In the genomic region with DNA sequence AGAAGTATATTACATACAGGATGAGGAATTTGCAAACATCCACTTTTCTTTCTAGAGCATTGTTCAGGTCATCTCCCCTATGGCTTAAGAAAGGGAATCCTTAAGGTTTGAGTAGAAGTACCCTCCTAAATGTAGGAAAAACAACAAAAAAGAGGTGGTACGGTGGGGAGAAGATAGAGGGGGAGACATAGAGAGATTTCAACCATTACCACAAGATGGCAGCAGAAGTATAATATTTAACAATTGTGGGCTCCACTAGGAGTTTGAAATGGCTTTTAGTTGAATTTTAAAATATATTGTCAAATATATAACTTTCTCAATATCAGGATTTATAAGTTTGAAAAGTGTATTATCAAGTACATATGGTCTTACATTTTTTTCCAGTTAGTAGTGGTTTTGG, we compare ENCODE assay signal across 8 cellular contexts.
DNase-seq lines count a peak whose midpoint lies in the region; ATAC-seq and TF ChIP-seq lines count a peak whose summit lies in the region.

No MANE protein-coding gene starts in this region.

- H3K36me3 Mint-ChIP-seq in activated CD4-positive, alpha-beta T cell treated with anti-CD3 and anti-CD28 coated beads, Interleukin-2, amount 10 ng/mL, durations not matched to agents 7 days and 5 days (ENCODE audit: low read depth): no peaks in the 10 kb centered on the region

- TF ChIP-seq EP300 in stomach (IDR thresholded peaks at IDR 0.05): no peak

- no peak overlapping the region for H3K4me3 ChIP-seq in stomach

- peak; percentile 69 for ATAC-seq in GM21723 (IDR thresholded peaks at IDR 0.05; ENCODE audit: unreplicated experiment)
- no peak for ATAC-seq in stimulated activated naive CD8-positive, alpha-beta T cell treated with anti-CD3 and anti-CD28 coated beads, Interleukin-15, Interleukin-2, amounts not matched to agents 100 U/mL and 50 U/mL, for 24 hours

- H3K27ac Mint-ChIP-seq in activated CD4-positive, alpha-beta T cell treated with anti-CD3 and anti-CD28 coated beads, Interleukin-2, amount 10 ng/mL, durations not matched to agents 7 days and 5 days: no peak overlapping the region

- WGBS in stomach, 5 donors: 3 to 12% (median 7%) methylated on average over 1 of the region's 1 CpG

- peaks cover 7% of the 10 kb centered on the region for H3K27me3 Mint-ChIP-seq in activated CD4-positive, alpha-beta T cell treated with anti-CD3 and anti-CD28 coated beads, Interleukin-2, amount 10 ng/mL, durations not matched to agents 7 days and 5 days

- peaks cover 0 to 18% (median 2%) of the 10 kb centered on the region in 4 donors for H3K4me1 ChIP-seq in stomach

- TF ChIP-seq CTCF in stomach (IDR thresholded peaks at IDR 0.05): peak in 4 of 7 experiments; percentile 33 to 48 (median 40)

- no peaks in the 10 kb centered on the region for H3K9me3 ChIP-seq in stomach

- no peaks in the 10 kb centered on the region for H3K4me1 Mint-ChIP-seq in activated CD4-positive, alpha-beta T cell treated with anti-CD3 and anti-CD28 coated beads, Interleukin-2, amount 10 ng/mL, durations not matched to agents 7 days and 5 days

- H3K9me3 Mint-ChIP-seq in activated CD4-positive, alpha-beta T cell treated with anti-CD3 and anti-CD28 coated beads, Interleukin-2, amount 10 ng/mL, durations not matched to agents 7 days and 5 days: no peaks in the 10 kb centered on the region

- H3K27ac ChIP-seq in stomach: no peak overlapping the region

- H3K36me3 ChIP-seq in stomach: no peaks in the 10 kb centered on the region

- H3K27me3 ChIP-seq in stomach: no peaks in the 10 kb centered on the region

- intact Hi-C loops in stomach (cut with DNase I; ENCODE audit: low total_unique reads): loop anchor here (10.0 kb wide), 1 partner anchor 1213 kb away; no protein-coding TSS in a partner anchor

- POLR2A ChIA-PET in activated CD4-positive, alpha-beta T cell treated with anti-CD3 and anti-CD28 coated beads, Interleukin-2, amount 10 ng/mL, durations not matched to agents 7 days and 5 days (lab: Charles Lee): no interaction called here

- no peak for TF ChIP-seq POLR2A in stomach (IDR thresholded peaks at IDR 0.05)

- no peak overlapping the region for H3K4me3 Mint-ChIP-seq in activated CD4-positive, alpha-beta T cell treated with anti-CD3 and anti-CD28 coated beads, Interleukin-2, amount 10 ng/mL, durations not matched to agents 7 days and 5 days

- DNase-seq in CD1c-positive myeloid dendritic cell (ENCODE audit: extremely low spot score) (peak; percentile 4), RKO (ENCODE audit: low spot score) (peak; percentile 42), glomerular visceral epithelial cell (ENCODE audit: extremely low spot score) (peak; percentile 7), stomach (no peak), germinal center (ENCODE audit: low spot score) (no peak)
- no peak for DNase-seq in activated CD4-positive, alpha-beta T cell treated with anti-CD3 and anti-CD28 coated beads, Interleukin-2, amount 10 ng/mL, durations not matched to agents 7 days and 5 days
- no peak for DNase-seq in stimulated activated naive CD8-positive, alpha-beta T cell treated with anti-CD3 and anti-CD28 coated beads, Interleukin-15, Interleukin-2, amounts not matched to agents 100 U/mL and 50 U/mL, for 24 hours

- CTCF ChIA-PET in activated CD4-positive, alpha-beta T cell treated with anti-CD3 and anti-CD28 coated beads, Interleukin-2, amount 10 ng/mL, durations not matched to agents 7 days and 5 days (lab: Charles Lee): no interaction called here

Comparison
In these comparisons a context has a peak if more than half of its experiments do, and no peak if none do; other contexts are left out.
1. DNase-seq: peak in CD1c-positive myeloid dendritic cell (single experiment), RKO (single experiment) and glomerular visceral epithelial cell (single experiment); none in stomach (single experiment), activated CD4-positive, alpha-beta T cell treated with anti-CD3 and anti-CD28 coated beads, Interleukin-2, amount 10 ng/mL, durations not matched to agents 7 days and 5 days (single experiment), stimulated activated naive CD8-positive, alpha-beta T cell treated with anti-CD3 and anti-CD28 coated beads, Interleukin-15, Interleukin-2, amounts not matched to agents 100 U/mL and 50 U/mL, for 24 hours (single experiment) and germinal center (single experiment).